12 cellular contexts compared by ENCODE assay signal in genomic region chr1:204574856-204575145, GRCh38. TPM values are rescaled to one million over a fixed set of nuclear protein-coding genes. Genes with fewer than 3 reads are reported as not detected.
DNase-seq lines count a peak whose midpoint lies in the region; ATAC-seq and TF ChIP-seq lines count a peak whose summit lies in the region.
"Had no signal": no experiment of that assay in that cellular context is flagged by ENCODE, and none has a peak within 500 bp of the region (broad histone marks: within the 10 kb centered on the region; RNA-seq: fewer than 3 reads in every experiment).

No MANE protein-coding gene starts in this region.

- peak; percentile 82 for DNase-seq in Right ventricle myocardium inferior (ENCODE audit: missing footprints)
- no peak for DNase-seq in cardiac septum (ENCODE audit: low spot score)
- DNase-seq in SK-N-SH: peak; percentile 82
- no peak for DNase-seq in lower lobe of right lung
- no peak for DNase-seq in mammary epithelial cell
- no peak for DNase-seq in foreskin keratinocyte
- DNase-seq: activated CD8-positive, alpha-beta T cell treated with anti-CD3 and anti-CD28 coated beads, Interleukin-2, amount 10 ng/mL, durations not matched to agents 7 days and 5 days; DMS153; esophagus squamous epithelium; left lung had no signal

- no peak overlapping the region for H3K4me3 ChIP-seq in SK-N-SH (ENCODE audit: low read depth in 2 of 2, low read length in 1 of 2)
- no peak overlapping the region for H3K4me3 ChIP-seq in lower lobe of right lung
- no peak overlapping the region for H3K4me3 ChIP-seq in mammary epithelial cell (replicated peaks in 1 of 3; ENCODE audit: insufficient read depth in 1 of 3, low read depth in 2 of 3, low read length in 3 of 3)
- H3K4me3 ChIP-seq: esophagus squamous epithelium, left lung had no signal

- H2AFZ ChIP-seq in SK-N-SH (ENCODE audit: low read depth) (no peak overlapping the region), mammary epithelial cell (ENCODE audit: low read depth, low read length) (no peak overlapping the region)

- TF ChIP-seq RAD21 in SK-N-SH (IDR thresholded peaks at IDR 0.05; ENCODE audit: low read length): no peak

- BruUV-seq in mammary epithelial cell (replicated peaks; lab: Mats Ljungman, UMichigan): no TSS peak

- peaks cover 6 to 32% of the 10 kb centered on the region in 2 experiments; a peak in 3 of 4 replicates for H3K4me1 ChIP-seq in SK-N-SH (ENCODE audit: control insufficient read depth in 1 of 2, insufficient read depth in 2 of 2, low read depth in 1 of 2, low read length in 1 of 2)
- H3K4me1 ChIP-seq in lower lobe of right lung: peaks cover 15% of the 10 kb centered on the region
- H3K4me1 ChIP-seq in mammary epithelial cell (ENCODE audit: insufficient read depth, low read length): peaks cover 2% of the 10 kb centered on the region
- peaks cover 10% of the 10 kb centered on the region for H3K4me1 ChIP-seq in foreskin keratinocyte

- ATAC-seq in Right ventricle myocardium inferior (peak; percentile 88), lower lobe of right lung (peak; percentile 44 to 68), HG03159 (IDR thresholded peaks at IDR 0.05; ENCODE audit: unreplicated experiment) (no peak), foreskin keratinocyte (no peak), HG03442 (IDR thresholded peaks at IDR 0.05; ENCODE audit: unreplicated experiment) (no peak)
- ATAC-seq: activated CD8-positive, alpha-beta T cell treated with anti-CD3 and anti-CD28 coated beads, Interleukin-2, amount 10 ng/mL, durations not matched to agents 7 days and 5 days; left lung had no signal

- WGBS in SK-N-SH (ENCODE audit: low lambda C conversion rate): 46% methylated on average over 3 of the region's 3 CpGs
- 87% methylated on average over 2 of the region's 3 CpGs for WGBS in mammary epithelial cell (ENCODE audit: low coverage, missing lambda C conversion rate)

- H3K9me3 ChIP-seq in SK-N-SH (no peaks in the 10 kb centered on the region), lower lobe of right lung (no peaks in the 10 kb centered on the region), mammary epithelial cell (replicated peaks; ENCODE audit: insufficient read depth, low read length) (peaks cover 3% of the 10 kb centered on the region)
- H3K9me3 ChIP-seq: esophagus squamous epithelium, left lung had no signal

- CTCF ChIA-PET in SK-N-SH (lab: Yijun Ruan, JAX): interaction anchor here (0.6 to 18.4 kb wide), 13 partner anchors 8 to 233 kb away, joined by 3 to 568 read pairs (median 6); no protein-coding TSS in a partner anchor
- CTCF ChIA-PET in mammary epithelial cell (lab: Charles Lee; ENCODE audit: low non-redundant PET): no interaction called here

- H3K27ac ChIP-seq in SK-N-SH (ENCODE audit: low read depth in 2 of 2, low read length in 1 of 2) (no peak overlapping the region), lower lobe of right lung (no peak overlapping the region), mammary epithelial cell (ENCODE audit: insufficient read depth, low read depth, low read length) (no peak overlapping the region), foreskin keratinocyte (no peak overlapping the region)
- H3K27ac ChIP-seq: left lung had no signal

- peak in 1 of 2 experiments; percentile 89; a peak in 2 of 4 replicates for TF ChIP-seq EP300 in SK-N-SH (IDR thresholded peaks at IDR 0.05; ENCODE audit: borderline replicate concordance in 1 of 2, low read depth in 1 of 2, low read length in 1 of 2)

- dilution Hi-C loops in mammary epithelial cell (cut with HindIII; ENCODE audit: low sequenced_read_pairs): no loop called here

- H3K9me2 ChIP-seq in SK-N-SH: no peaks in the 10 kb centered on the region

- H3K27me3 ChIP-seq in SK-N-SH (ENCODE audit: insufficient read depth) (no peaks in the 10 kb centered on the region), lower lobe of right lung (ENCODE audit: low read depth) (no peaks in the 10 kb centered on the region), mammary epithelial cell (ENCODE audit: insufficient read depth, low read length) (no peaks in the 10 kb centered on the region), foreskin keratinocyte (no peaks in the 10 kb centered on the region)
- H3K27me3 ChIP-seq: esophagus squamous epithelium, left lung had no signal

- H3K9ac ChIP-seq in SK-N-SH: no peak overlapping the region
- no peak overlapping the region for H3K9ac ChIP-seq in mammary epithelial cell (ENCODE audit: insufficient read depth, low read length)

- H3K36me3 ChIP-seq in SK-N-SH (replicated peaks in 1 of 2; ENCODE audit: control insufficient read depth in 1 of 2, insufficient read depth in 2 of 2, low read length in 1 of 2): no peaks in the 10 kb centered on the region
- peaks cover 9% of the 10 kb centered on the region for H3K36me3 ChIP-seq in lower lobe of right lung
- H3K36me3 ChIP-seq in mammary epithelial cell (ENCODE audit: insufficient read depth, low read length): no peaks in the 10 kb centered on the region

- H3F3A ChIP-seq in SK-N-SH (replicated peaks; ENCODE audit: insufficient read depth): no peaks in the 10 kb centered on the region

- in situ Hi-C loops in mammary epithelial cell (cut with MboI; ENCODE audit: low sequenced_read_pairs in 2 of 2): no loop called here

- H3K79me2 ChIP-seq in SK-N-SH (ENCODE audit: insufficient read depth): no peaks in the 10 kb centered on the region
- H3K79me2 ChIP-seq in mammary epithelial cell (ENCODE audit: insufficient read depth, low read length): no peaks in the 10 kb centered on the region

- POLR2A ChIA-PET in SK-N-SH (lab: Yijun Ruan, JAX): interaction anchor here (0.5 to 0.7 kb wide), 3 partner anchors 62 to 218 kb away, joined by 3 to 5 read pairs (median 4); no protein-coding TSS in a partner anchor

- no peak overlapping the region for H3K4me2 ChIP-seq in SK-N-SH
- H3K4me2 ChIP-seq in mammary epithelial cell (ENCODE audit: insufficient read depth, low read depth, low read length): no peak overlapping the region

- TF ChIP-seq CTCF in SK-N-SH (IDR thresholded peaks at IDR 0.05): no peak
- TF ChIP-seq CTCF in lower lobe of right lung (IDR thresholded peaks at IDR 0.05): no peak
- no peak for TF ChIP-seq CTCF in mammary epithelial cell (conservative IDR thresholded peaks at IDR 0.05 in 1 of 2, IDR thresholded peaks at IDR 0.05 in 1 of 2; ENCODE audit: extremely low read depth in 1 of 2, insufficient read depth in 1 of 2, low read depth in 1 of 2, low read length in 2 of 2)
- no peak for TF ChIP-seq CTCF in foreskin keratinocyte (conservative IDR thresholded peaks at IDR 0.05)

- intact Hi-C loops in Right ventricle myocardium inferior (cut with DNase I): no loop called here
- intact Hi-C loops in cardiac septum (cut with DNase I): no loop called here
- intact Hi-C loops in lower lobe of right lung (cut with DNase I): no loop called here
- intact Hi-C loops in mammary epithelial cell (cut with micrococcal nuclease): no loop called here

- H4K20me1 ChIP-seq in SK-N-SH (ENCODE audit: insufficient read depth) (no peaks in the 10 kb centered on the region), mammary epithelial cell (ENCODE audit: insufficient read depth, low read length) (no peaks in the 10 kb centered on the region)

TF ChIP-seq in SK-N-SH, 30 proteins besides CTCF, POLR2A, EP300 and RAD21:
- TF ChIP-seq POLR2AphosphoS5 (IDR thresholded peaks at IDR 0.05; ENCODE audit: low read depth, low read length) (peak; percentile 53; the same call in 1 of the 2 replicates), RCOR1 (IDR thresholded peaks at IDR 0.05; ENCODE audit: low read length) (peak; percentile 98), YY1 (IDR thresholded peaks at IDR 0.05; ENCODE audit: low read depth) (no peak), JUND (IDR thresholded peaks at IDR 0.05) (no peak), FOSL2 (IDR thresholded peaks at IDR 0.05; ENCODE audit: borderline replicate concordance, low read depth) (no peak), FOXJ3 (CRISPR knock-in tag; IDR thresholded peaks at IDR 0.05) (peak; percentile 97), USF1 (IDR thresholded peaks at IDR 0.05; ENCODE audit: borderline replicate concordance, low read depth) (no peak), PBX3 (IDR thresholded peaks at IDR 0.05) (no peak), FOXM1 (IDR thresholded peaks at IDR 0.05; ENCODE audit: low read depth) (no peak), TCF12 (IDR thresholded peaks at IDR 0.05) (peak; percentile 56), GATA2 (CRISPR knock-in tag; IDR thresholded peaks at IDR 0.05) (peak; percentile 90), CHD2 (IDR thresholded peaks at IDR 0.05; ENCODE audit: low read length, partially characterized antibody) (peak; percentile 91)

RNA-seq across cellular contexts. Expression of gene MDM4, which starts 58.6 kb away (rescaled TPM):
- total RNA-seq in Right ventricle myocardium inferior (28.6 TPM), cardiac septum (59.2 TPM), lower lobe of right lung (77.9 TPM), mammary epithelial cell (10 to 100 TPM; 21.7 to 37.1 TPM), foreskin keratinocyte (14.7 and 15.2 TPM in 2 replicates)
- polyA plus RNA-seq in SK-N-SH (2012; rRNA removed) (6.2 and 9.2 TPM in 2 replicates), mammary epithelial cell (5.1 TPM), foreskin keratinocyte (3.1 and 3.6 TPM in 2 replicates)
- 3.4 and 3.7 TPM in 2 replicates for polyA plus RNA-seq in SK-N-SH (2012; cell fraction: cytosol; rRNA removed)
- 21.0 and 47.4 TPM in 2 replicates for polyA plus RNA-seq in SK-N-SH (2012; cell fraction: nucleus; rRNA removed)
- 7.7 TPM for polyA minus RNA-seq in mammary epithelial cell

Comparison
In these comparisons a context has a peak if more than half of its experiments do, and no peak if none do; other contexts are left out.
1. DNase-seq: peak in Right ventricle myocardium inferior (single experiment) and SK-N-SH (single experiment); none in cardiac septum (single experiment), lower lobe of right lung (single experiment), mammary epithelial cell (single experiment) and foreskin keratinocyte (0 of 2).
2. ATAC-seq: peak in Right ventricle myocardium inferior (single experiment) and lower lobe of right lung (2 of 2); none in HG03159 (single experiment), foreskin keratinocyte (single experiment) and HG03442 (single experiment).